In the genomic region with DNA sequence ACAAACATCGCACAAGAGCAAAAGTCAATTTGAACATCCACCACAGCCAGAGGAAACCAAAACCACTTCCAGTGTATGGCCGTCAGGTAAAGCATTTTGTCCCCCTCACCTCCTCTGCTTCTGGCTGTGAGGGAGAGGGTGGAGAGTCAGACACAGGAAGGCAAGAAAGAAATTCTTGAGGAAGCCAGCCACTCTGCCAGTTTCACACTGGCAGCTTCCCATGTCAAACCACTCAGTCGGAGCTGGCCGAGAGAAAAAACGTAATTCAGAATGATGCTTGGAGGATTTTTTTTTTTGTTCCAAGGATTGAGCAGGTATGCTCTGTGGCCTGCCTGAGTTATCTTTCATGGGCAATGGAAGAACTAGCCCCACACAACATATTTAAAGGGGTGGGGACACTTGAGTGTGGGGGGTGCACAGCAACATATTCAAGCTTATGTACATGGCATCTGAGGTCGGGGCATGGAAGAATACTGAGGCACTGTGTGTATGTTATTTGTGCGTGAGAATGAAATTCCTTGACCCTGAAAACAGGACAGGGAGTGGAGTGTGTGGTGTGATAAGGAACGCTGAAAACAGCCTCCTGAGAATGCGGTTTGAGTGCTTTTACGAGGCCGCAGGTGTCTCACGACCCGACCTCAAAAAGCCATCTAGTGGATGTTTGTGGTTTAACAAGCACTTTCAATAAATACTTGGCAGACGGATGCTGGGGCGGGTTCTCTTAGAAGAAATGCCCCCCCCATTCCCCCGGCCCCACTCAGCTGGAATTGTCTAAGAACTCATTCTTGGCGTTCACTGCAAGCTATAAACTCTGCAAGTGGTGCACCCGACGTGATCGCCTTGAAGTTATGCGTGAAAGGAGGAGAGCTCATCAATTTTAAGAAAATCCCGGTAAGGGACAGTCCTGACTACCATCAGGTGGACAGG, we compare ENCODE assay signal across 1 cellular context.
TF ChIP-seq lines count a peak whose summit lies in the region.

No MANE protein-coding gene starts in this region.

TF ChIP-seq in HepG2, 621 proteins besides CTCF, POLR2A, EP300 and RAD21 (continues in another document):
- TF ChIP-seq, protein P1, sequence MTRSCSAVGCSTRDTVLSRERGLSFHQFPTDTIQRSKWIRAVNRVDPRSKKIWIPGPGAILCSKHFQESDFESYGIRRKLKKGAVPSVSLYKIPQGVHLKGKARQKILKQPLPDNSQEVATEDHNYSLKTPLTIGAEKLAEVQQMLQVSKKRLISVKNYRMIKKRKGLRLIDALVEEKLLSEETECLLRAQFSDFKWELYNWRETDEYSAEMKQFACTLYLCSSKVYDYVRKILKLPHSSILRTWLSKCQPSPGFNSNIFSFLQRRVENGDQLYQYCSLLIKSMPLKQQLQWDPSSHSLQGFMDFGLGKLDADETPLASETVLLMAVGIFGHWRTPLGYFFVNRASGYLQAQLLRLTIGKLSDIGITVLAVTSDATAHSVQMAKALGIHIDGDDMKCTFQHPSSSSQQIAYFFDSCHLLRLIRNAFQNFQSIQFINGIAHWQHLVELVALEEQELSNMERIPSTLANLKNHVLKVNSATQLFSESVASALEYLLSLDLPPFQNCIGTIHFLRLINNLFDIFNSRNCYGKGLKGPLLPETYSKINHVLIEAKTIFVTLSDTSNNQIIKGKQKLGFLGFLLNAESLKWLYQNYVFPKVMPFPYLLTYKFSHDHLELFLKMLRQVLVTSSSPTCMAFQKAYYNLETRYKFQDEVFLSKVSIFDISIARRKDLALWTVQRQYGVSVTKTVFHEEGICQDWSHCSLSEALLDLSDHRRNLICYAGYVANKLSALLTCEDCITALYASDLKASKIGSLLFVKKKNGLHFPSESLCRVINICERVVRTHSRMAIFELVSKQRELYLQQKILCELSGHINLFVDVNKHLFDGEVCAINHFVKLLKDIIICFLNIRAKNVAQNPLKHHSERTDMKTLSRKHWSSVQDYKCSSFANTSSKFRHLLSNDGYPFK (CRISPR knock-in tag; IDR thresholded peaks at IDR 0.05; ENCODE audit: borderline replicate concordance), result no peak
- TF ChIP-seq ZNF501 (CRISPR knock-in tag; IDR thresholded peaks at IDR 0.05), result 0 out of 2 replicates have a peak, but pooled peaks have one; percentile 16
- TF ChIP-seq STAG1 (CRISPR knock-in tag; IDR thresholded peaks at IDR 0.05), result peak; percentile 63
- no peak for TF ChIP-seq SP140L (CRISPR knock-in tag; IDR thresholded peaks at IDR 0.05; ENCODE audit: borderline replicate concordance)
- TF ChIP-seq MLLT10 (CRISPR knock-in tag; IDR thresholded peaks at IDR 0.05), result no peak
- TF ChIP-seq, protein P2, sequence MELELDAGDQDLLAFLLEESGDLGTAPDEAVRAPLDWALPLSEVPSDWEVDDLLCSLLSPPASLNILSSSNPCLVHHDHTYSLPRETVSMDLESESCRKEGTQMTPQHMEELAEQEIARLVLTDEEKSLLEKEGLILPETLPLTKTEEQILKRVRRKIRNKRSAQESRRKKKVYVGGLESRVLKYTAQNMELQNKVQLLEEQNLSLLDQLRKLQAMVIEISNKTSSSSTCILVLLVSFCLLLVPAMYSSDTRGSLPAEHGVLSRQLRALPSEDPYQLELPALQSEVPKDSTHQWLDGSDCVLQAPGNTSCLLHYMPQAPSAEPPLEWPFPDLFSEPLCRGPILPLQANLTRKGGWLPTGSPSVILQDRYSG (CRISPR knock-in tag; IDR thresholded peaks at IDR 0.05), result no peak
- TF ChIP-seq ZNF605 (CRISPR knock-in tag; IDR thresholded peaks at IDR 0.05), result no peak
- TF ChIP-seq ZSCAN9 (CRISPR knock-in tag; IDR thresholded peaks at IDR 0.05; ENCODE audit: borderline replicate concordance), result no peak
- TF ChIP-seq ZNF138 (CRISPR knock-in tag; IDR thresholded peaks at IDR 0.05; ENCODE audit: low read depth), result no peak
- peak; percentile 37; the same call in 1 of the 2 replicates for TF ChIP-seq ZFX (CRISPR knock-in tag; IDR thresholded peaks at IDR 0.05; ENCODE audit: low read depth)
- TF ChIP-seq ZNF616 (CRISPR knock-in tag; IDR thresholded peaks at IDR 0.05; ENCODE audit: low read depth), result no peak
- TF ChIP-seq ZNF775 (CRISPR knock-in tag; IDR thresholded peaks at IDR 0.05; ENCODE audit: borderline replicate concordance), result no peak
- TF ChIP-seq, protein P3, sequence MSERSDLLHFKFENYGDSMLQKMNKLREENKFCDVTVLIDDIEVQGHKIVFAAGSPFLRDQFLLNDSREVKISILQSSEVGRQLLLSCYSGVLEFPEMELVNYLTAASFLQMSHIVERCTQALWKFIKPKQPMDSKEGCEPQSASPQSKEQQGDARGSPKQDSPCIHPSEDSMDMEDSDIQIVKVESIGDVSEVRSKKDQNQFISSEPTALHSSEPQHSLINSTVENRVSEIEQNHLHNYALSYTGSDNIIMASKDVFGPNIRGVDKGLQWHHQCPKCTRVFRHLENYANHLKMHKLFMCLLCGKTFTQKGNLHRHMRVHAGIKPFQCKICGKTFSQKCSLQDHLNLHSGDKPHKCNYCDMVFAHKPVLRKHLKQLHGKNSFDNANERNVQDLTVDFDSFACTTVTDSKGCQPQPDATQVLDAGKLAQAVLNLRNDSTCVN (CRISPR knock-in tag; IDR thresholded peaks at IDR 0.05; ENCODE audit: borderline replicate concordance), result no peak
- no peak for TF ChIP-seq ZNF468 (CRISPR knock-in tag; IDR thresholded peaks at IDR 0.05)
- TF ChIP-seq, protein P4, sequence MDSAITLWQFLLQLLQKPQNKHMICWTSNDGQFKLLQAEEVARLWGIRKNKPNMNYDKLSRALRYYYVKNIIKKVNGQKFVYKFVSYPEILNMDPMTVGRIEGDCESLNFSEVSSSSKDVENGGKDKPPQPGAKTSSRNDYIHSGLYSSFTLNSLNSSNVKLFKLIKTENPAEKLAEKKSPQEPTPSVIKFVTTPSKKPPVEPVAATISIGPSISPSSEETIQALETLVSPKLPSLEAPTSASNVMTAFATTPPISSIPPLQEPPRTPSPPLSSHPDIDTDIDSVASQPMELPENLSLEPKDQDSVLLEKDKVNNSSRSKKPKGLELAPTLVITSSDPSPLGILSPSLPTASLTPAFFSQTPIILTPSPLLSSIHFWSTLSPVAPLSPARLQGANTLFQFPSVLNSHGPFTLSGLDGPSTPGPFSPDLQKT (CRISPR knock-in tag; IDR thresholded peaks at IDR 0.05; ENCODE audit: borderline replicate concordance), result no peak
- TF ChIP-seq TBP (CRISPR knock-in tag; IDR thresholded peaks at IDR 0.05), result no peak
- TF ChIP-seq CHD2 (IDR thresholded peaks at IDR 0.05; ENCODE audit: low read depth, low read length), result no peak
- no peak for TF ChIP-seq AGO2 (optimal IDR thresholded peaks at IDR 0.05; ENCODE audit: low read depth, low read length)
- TF ChIP-seq MAFF (IDR thresholded peaks at IDR 0.05; ENCODE audit: low read depth, low read length), result no peak
- TF ChIP-seq, protein P5, sequence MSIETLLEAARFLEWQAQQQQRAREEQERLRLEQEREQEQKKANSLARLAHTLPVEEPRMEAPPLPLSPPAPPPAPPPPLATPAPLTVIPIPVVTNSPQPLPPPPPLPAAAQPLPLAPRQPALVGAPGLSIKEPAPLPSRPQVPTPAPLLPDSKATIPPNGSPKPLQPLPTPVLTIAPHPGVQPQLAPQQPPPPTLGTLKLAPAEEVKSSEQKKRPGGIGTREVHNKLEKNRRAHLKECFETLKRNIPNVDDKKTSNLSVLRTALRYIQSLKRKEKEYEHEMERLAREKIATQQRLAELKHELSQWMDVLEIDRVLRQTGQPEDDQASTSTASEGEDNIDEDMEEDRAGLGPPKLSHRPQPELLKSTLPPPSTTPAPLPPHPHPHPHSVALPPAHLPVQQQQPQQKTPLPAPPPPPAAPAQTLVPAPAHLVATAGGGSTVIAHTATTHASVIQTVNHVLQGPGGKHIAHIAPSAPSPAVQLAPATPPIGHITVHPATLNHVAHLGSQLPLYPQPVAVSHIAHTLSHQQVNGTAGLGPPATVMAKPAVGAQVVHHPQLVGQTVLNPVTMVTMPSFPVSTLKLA (IDR thresholded peaks at IDR 0.05), result no peak
- TF ChIP-seq XRCC5 (optimal IDR thresholded peaks at IDR 0.05; ENCODE audit: low read length), result peak; percentile 64
- TF ChIP-seq MIXL1 (CRISPR knock-in tag; IDR thresholded peaks at IDR 0.05), result no peak
- TF ChIP-seq FOXA1 (IDR thresholded peaks at IDR 0.05), result no peak
- no peak for TF ChIP-seq FOXA1 (CRISPR knock-in tag; IDR thresholded peaks at IDR 0.05)
- TF ChIP-seq TAF1 (CRISPR knock-in tag; IDR thresholded peaks at IDR 0.05), result no peak
- TF ChIP-seq, protein P6, sequence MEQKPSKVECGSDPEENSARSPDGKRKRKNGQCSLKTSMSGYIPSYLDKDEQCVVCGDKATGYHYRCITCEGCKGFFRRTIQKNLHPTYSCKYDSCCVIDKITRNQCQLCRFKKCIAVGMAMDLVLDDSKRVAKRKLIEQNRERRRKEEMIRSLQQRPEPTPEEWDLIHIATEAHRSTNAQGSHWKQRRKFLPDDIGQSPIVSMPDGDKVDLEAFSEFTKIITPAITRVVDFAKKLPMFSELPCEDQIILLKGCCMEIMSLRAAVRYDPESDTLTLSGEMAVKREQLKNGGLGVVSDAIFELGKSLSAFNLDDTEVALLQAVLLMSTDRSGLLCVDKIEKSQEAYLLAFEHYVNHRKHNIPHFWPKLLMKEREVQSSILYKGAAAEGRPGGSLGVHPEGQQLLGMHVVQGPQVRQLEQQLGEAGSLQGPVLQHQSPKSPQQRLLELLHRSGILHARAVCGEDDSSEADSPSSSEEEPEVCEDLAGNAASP (CRISPR knock-in tag; IDR thresholded peaks at IDR 0.05; ENCODE audit: borderline replicate concordance), result no peak
- TF ChIP-seq, protein P7, sequence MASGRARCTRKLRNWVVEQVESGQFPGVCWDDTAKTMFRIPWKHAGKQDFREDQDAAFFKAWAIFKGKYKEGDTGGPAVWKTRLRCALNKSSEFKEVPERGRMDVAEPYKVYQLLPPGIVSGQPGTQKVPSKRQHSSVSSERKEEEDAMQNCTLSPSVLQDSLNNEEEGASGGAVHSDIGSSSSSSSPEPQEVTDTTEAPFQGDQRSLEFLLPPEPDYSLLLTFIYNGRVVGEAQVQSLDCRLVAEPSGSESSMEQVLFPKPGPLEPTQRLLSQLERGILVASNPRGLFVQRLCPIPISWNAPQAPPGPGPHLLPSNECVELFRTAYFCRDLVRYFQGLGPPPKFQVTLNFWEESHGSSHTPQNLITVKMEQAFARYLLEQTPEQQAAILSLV (CRISPR knock-in tag; IDR thresholded peaks at IDR 0.05; ENCODE audit: borderline replicate concordance), result no peak
- TF ChIP-seq, protein P8, sequence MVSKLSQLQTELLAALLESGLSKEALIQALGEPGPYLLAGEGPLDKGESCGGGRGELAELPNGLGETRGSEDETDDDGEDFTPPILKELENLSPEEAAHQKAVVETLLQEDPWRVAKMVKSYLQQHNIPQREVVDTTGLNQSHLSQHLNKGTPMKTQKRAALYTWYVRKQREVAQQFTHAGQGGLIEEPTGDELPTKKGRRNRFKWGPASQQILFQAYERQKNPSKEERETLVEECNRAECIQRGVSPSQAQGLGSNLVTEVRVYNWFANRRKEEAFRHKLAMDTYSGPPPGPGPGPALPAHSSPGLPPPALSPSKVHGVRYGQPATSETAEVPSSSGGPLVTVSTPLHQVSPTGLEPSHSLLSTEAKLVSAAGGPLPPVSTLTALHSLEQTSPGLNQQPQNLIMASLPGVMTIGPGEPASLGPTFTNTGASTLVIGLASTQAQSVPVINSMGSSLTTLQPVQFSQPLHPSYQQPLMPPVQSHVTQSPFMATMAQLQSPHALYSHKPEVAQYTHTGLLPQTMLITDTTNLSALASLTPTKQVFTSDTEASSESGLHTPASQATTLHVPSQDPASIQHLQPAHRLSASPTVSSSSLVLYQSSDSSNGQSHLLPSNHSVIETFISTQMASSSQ (IDR thresholded peaks at IDR 0.05; ENCODE audit: low read depth), result no peak
- TF ChIP-seq, protein P8 (CRISPR knock-in tag; IDR thresholded peaks at IDR 0.05; ENCODE audit: borderline replicate concordance), result 0 out of 2 replicates have a peak, but pooled peaks have one; percentile 22
- no peak for TF ChIP-seq ESRRA (CRISPR knock-in tag; IDR thresholded peaks at IDR 0.05; ENCODE audit: low read depth)
- TF ChIP-seq RBFOX2 (IDR thresholded peaks at IDR 0.05; ENCODE audit: low read depth, low read length), result no peak
- peak; percentile 49 for TF ChIP-seq SAP130 (CRISPR knock-in tag; IDR thresholded peaks at IDR 0.05; ENCODE audit: low read depth)
- TF ChIP-seq SETDB1 (CRISPR knock-in tag; IDR thresholded peaks at IDR 0.05; ENCODE audit: borderline replicate concordance), result no peak
- TF ChIP-seq RORA (CRISPR knock-in tag; IDR thresholded peaks at IDR 0.05), result no peak
- no peak for TF ChIP-seq GTF3A (CRISPR knock-in tag; conservative IDR thresholded peaks at IDR 0.05)
- TF ChIP-seq, protein P9, sequence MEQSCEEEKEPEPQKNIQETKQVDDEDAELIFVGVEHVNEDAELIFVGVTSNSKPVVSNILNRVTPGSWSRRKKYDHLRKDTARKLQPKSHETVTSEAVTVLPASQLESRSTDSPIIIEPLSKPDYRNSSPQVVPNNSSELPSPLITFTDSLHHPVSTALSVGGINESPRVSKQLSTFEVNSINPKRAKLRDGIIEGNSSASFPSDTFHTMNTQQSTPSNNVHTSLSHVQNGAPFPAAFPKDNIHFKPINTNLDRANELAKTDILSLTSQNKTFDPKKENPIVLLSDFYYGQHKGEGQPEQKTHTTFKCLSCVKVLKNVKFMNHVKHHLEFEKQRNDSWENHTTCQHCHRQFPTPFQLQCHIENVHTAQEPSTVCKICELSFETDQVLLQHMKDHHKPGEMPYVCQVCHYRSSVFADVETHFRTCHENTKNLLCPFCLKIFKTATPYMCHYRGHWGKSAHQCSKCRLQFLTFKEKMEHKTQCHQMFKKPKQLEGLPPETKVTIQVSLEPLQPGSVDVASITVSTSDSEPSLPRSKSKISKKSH (CRISPR knock-in tag; IDR thresholded peaks at IDR 0.05; ENCODE audit: borderline replicate concordance), result no peak
- no peak for TF ChIP-seq SAFB2 (CRISPR knock-in tag; IDR thresholded peaks at IDR 0.05; ENCODE audit: borderline replicate concordance, low read depth)
- TF ChIP-seq ARNT2 (CRISPR knock-in tag; IDR thresholded peaks at IDR 0.05; ENCODE audit: low read depth), result no peak
- TF ChIP-seq, protein P10, sequence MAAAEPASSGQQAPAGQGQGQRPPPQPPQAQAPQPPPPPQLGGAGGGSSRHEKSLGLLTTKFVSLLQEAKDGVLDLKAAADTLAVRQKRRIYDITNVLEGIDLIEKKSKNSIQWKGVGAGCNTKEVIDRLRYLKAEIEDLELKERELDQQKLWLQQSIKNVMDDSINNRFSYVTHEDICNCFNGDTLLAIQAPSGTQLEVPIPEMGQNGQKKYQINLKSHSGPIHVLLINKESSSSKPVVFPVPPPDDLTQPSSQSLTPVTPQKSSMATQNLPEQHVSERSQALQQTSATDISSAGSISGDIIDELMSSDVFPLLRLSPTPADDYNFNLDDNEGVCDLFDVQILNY (CRISPR knock-in tag; conservative IDR thresholded peaks at IDR 0.05), result no peak
- TF ChIP-seq ZNF180 (CRISPR knock-in tag; IDR thresholded peaks at IDR 0.05; ENCODE audit: borderline replicate concordance, low read depth), result no peak
- no peak for TF ChIP-seq NR2F2 (IDR thresholded peaks at IDR 0.05; ENCODE audit: borderline replicate concordance, low read depth)
- no peak for TF ChIP-seq ZNF441 (CRISPR knock-in tag; IDR thresholded peaks at IDR 0.05; ENCODE audit: borderline replicate concordance)
- no peak for TF ChIP-seq ZC3H4 (CRISPR knock-in tag; IDR thresholded peaks at IDR 0.05; ENCODE audit: borderline replicate concordance)
